In genomic region chr15:82093774-82094211, GRCh38 we compare ENCODE assay signal across 1 cellular context.
A peak's percentile ranks its signal among the peaks of the same experiment; 100 is the strongest.
TF ChIP-seq lines count a peak whose summit lies in the region.

No MANE protein-coding gene starts in this region.

TF ChIP-seq in K562, 482 proteins besides CTCF, POLR2A, EP300 and RAD21 (continued from another document):
- TF ChIP-seq E2F6 (IDR thresholded peaks at IDR 0.05; ENCODE audit: borderline replicate concordance in 1 of 2, extremely low read depth in 1 of 2, insufficient read depth in 1 of 2, insufficient read length in 1 of 2, low read depth in 1 of 2, low read length in 1 of 2, poor library complexity in 1 of 2, severe bottlenecking in 1 of 2), result no peak
- TF ChIP-seq BDP1 (IDR thresholded peaks at IDR 0.05; ENCODE audit: insufficient read depth, insufficient read length), result no peak
- no peak for TF ChIP-seq HNRNPLL (IDR thresholded peaks at IDR 0.05; ENCODE audit: low read depth, low read length, poor library complexity, severe bottlenecking)
- no peak for TF ChIP-seq BRCA1 (IDR thresholded peaks at IDR 0.05)
- TF ChIP-seq BRCA1 (CRISPR knock-in tag; IDR thresholded peaks at IDR 0.05), result no peak
- no peak for TF ChIP-seq KLF1 (tag; IDR thresholded peaks at IDR 0.05)
- TF ChIP-seq EZH2 (IDR thresholded peaks at IDR 0.05; ENCODE audit: borderline replicate concordance, low read depth, low read length), result no peak
- TF ChIP-seq THAP12 (CRISPR knock-in tag; IDR thresholded peaks at IDR 0.05), result no peak
- no peak for TF ChIP-seq USF2 (CRISPR knock-in tag; IDR thresholded peaks at IDR 0.05)
- TF ChIP-seq NR2C2 (CRISPR knock-in tag; IDR thresholded peaks at IDR 0.05), result no peak
- peak; percentile 49; the same call in 1 of the 2 replicates for TF ChIP-seq NR2C2 (tag; IDR thresholded peaks at IDR 0.05)
- no peak for TF ChIP-seq STAT5A (IDR thresholded peaks at IDR 0.05; ENCODE audit: borderline replicate concordance, low read length)
- TF ChIP-seq TRIM24 (IDR thresholded peaks at IDR 0.05), result peak; percentile 87 to 93
- TF ChIP-seq ZNF717 (CRISPR knock-in tag; IDR thresholded peaks at IDR 0.05), result no peak
- TF ChIP-seq NCOA1 (IDR thresholded peaks at IDR 0.05; ENCODE audit: low read depth), result no peak
- no peak for TF ChIP-seq SIN3B (IDR thresholded peaks at IDR 0.05; ENCODE audit: low read depth)
- no peak for TF ChIP-seq ZNF395 (CRISPR knock-in tag; IDR thresholded peaks at IDR 0.05)
- TF ChIP-seq MCM3 (IDR thresholded peaks at IDR 0.05), result no peak
- TF ChIP-seq NELFE (IDR thresholded peaks at IDR 0.05; ENCODE audit: insufficient read depth, insufficient read length), result no peak
- peak; percentile 19; the same call in 1 of the 2 replicates for TF ChIP-seq MTA1 (IDR thresholded peaks at IDR 0.05; ENCODE audit: borderline replicate concordance)
- peak; percentile 78 for TF ChIP-seq POLR2H (tag; IDR thresholded peaks at IDR 0.05; ENCODE audit: low read depth)
- no peak for TF ChIP-seq MLLT1 (IDR thresholded peaks at IDR 0.05)
- TF ChIP-seq GTF2F1 (IDR thresholded peaks at IDR 0.05; ENCODE audit: low read depth, low read length), result no peak
- TF ChIP-seq PYGO2 (tag; IDR thresholded peaks at IDR 0.05), result no peak
- TF ChIP-seq COPS2 (conservative IDR thresholded peaks at IDR 0.05), result no peak
- TF ChIP-seq ZNF511 (CRISPR knock-in tag; IDR thresholded peaks at IDR 0.05), result no peak
- TF ChIP-seq CBX8 (IDR thresholded peaks at IDR 0.05; ENCODE audit: borderline replicate concordance, extremely low read depth, low read depth, low read length, poor library complexity, severe bottlenecking), result no peak
- no peak for TF ChIP-seq SAFB (IDR thresholded peaks at IDR 0.05; ENCODE audit: borderline replicate concordance, low read depth, low read length)
- peak; percentile 92 for TF ChIP-seq PKNOX1 (IDR thresholded peaks at IDR 0.05)
- TF ChIP-seq ARID4B (CRISPR knock-in tag; IDR thresholded peaks at IDR 0.05), result no peak
- TF ChIP-seq TCF7 (IDR thresholded peaks at IDR 0.05; ENCODE audit: borderline replicate concordance), result no peak
- no peak for TF ChIP-seq SRSF7 (optimal IDR thresholded peaks at IDR 0.05; ENCODE audit: low read depth, low read length)
- TF ChIP-seq RBM25 (IDR thresholded peaks at IDR 0.05; ENCODE audit: low read depth, low read length, severe bottlenecking), result no peak
- TF ChIP-seq HMGXB4 (CRISPR knock-in tag; IDR thresholded peaks at IDR 0.05), result no peak
- TF ChIP-seq ZSCAN32 (CRISPR knock-in tag; IDR thresholded peaks at IDR 0.05), result no peak
- peak; percentile 47; the same call in 1 of the 2 replicates for TF ChIP-seq HMBOX1 (IDR thresholded peaks at IDR 0.05)
- no peak for TF ChIP-seq MXI1 (IDR thresholded peaks at IDR 0.05; ENCODE audit: low read depth, low read length)
- TF ChIP-seq ELF1 (tag; IDR thresholded peaks at IDR 0.05), result no peak
- no peak for TF ChIP-seq SIX5 (IDR thresholded peaks at IDR 0.05; ENCODE audit: borderline replicate concordance in 1 of 2, insufficient read depth in 1 of 2, low read depth in 1 of 2, low read length in 2 of 2)
- no peak for TF ChIP-seq PHF20 (IDR thresholded peaks at IDR 0.05; ENCODE audit: partially characterized antibody)
- TF ChIP-seq SOX6 (IDR thresholded peaks at IDR 0.05), result peak; percentile 98
- no peak for TF ChIP-seq SNRNP70 (optimal IDR thresholded peaks at IDR 0.05; ENCODE audit: low read depth, low read length)
- no peak for TF ChIP-seq ZFX (CRISPR knock-in tag; IDR thresholded peaks at IDR 0.05)
